13 cellular contexts compared by ENCODE assay signal in genomic region chr9:71681104-71681707, GRCh38.
DNase-seq lines count a peak whose midpoint lies in the region; ATAC-seq, FAIRE-seq and TF ChIP-seq lines count a peak whose summit lies in the region.
"Had no signal": no experiment of that assay in that cellular context is flagged by ENCODE, and none has a peak within 500 bp of the region (broad histone marks: within the 10 kb centered on the region; RNA-seq: fewer than 3 reads in every experiment).

No MANE protein-coding gene starts in this region.

- TF ChIP-seq POLR2A in GM12891 (IDR thresholded peaks at IDR 0.05; ENCODE audit: low read depth, low read length) (no peak), uterus (IDR thresholded peaks at IDR 0.05) (no peak)

- H3K9me3 Mint-ChIP-seq in nephron progenitor cell = peaks cover 5% of the 10 kb centered on the region
- H3K9me3 Mint-ChIP-seq: naive thymus-derived CD8-positive, alpha-beta T cell had no signal

- H3K36me3 ChIP-seq in uterus = no peaks in the 10 kb centered on the region

- no peaks in the 10 kb centered on the region for H3K27me3 ChIP-seq in uterus

- H3K4me1 Mint-ChIP-seq in nephron progenitor cell = peaks cover 78% of the 10 kb centered on the region

- TF ChIP-seq CTCF in choroid plexus epithelial cell (conservative IDR thresholded peaks at IDR 0.05; ENCODE audit: low read depth, low read length) (no peak), nephron progenitor cell (IDR thresholded peaks at IDR 0.05) (no peak), uterus (IDR thresholded peaks at IDR 0.05) (no peak)

- intact Hi-C loops in uterus (cut with DNase I; ENCODE audit: low total_unique reads) = no loop called here

- H3K4me3 Mint-ChIP-seq in nephron progenitor cell = no peak overlapping the region
- H3K4me3 Mint-ChIP-seq: naive thymus-derived CD8-positive, alpha-beta T cell had no signal

- peak overlapping the region in 1 of 2 donors; percentile 8 for H3K27ac ChIP-seq in uterus

- no peaks in the 10 kb centered on the region for H3K27me3 Mint-ChIP-seq in nephron progenitor cell (ENCODE audit: low read depth, poor library complexity)
- H3K27me3 Mint-ChIP-seq: naive thymus-derived CD8-positive, alpha-beta T cell had no signal

- no peaks in the 10 kb centered on the region for H3K9me3 ChIP-seq in uterus

- H3K27ac Mint-ChIP-seq in nephron progenitor cell = peak overlapping the region; percentile 89

- ATAC-seq in HG03378 (IDR thresholded peaks at IDR 0.05; ENCODE audit: unreplicated experiment) = peak; percentile 57
- ATAC-seq in activated CD4-positive, CD25-positive, alpha-beta regulatory T cell treated with anti-CD3 and anti-CD28 coated beads, Interleukin-2, amount 50 U/mL, for 24 hours = no peak
- ATAC-seq: naive thymus-derived CD8-positive, alpha-beta T cell had no signal

- no peak for DNase-seq in GM12891 (ENCODE audit: insufficient read length, low spot score)
- peak; percentile 32 for DNase-seq in choroid plexus epithelial cell (ENCODE audit: low read depth)
- no peak for DNase-seq in nephron progenitor cell
- no peak for DNase-seq in uterus
- no peak for DNase-seq in stimulated activated naive CD4-positive, alpha-beta T cell treated with Interleukin-2 at 50 U/mL for 16 hours (lab: John Stamatoyannopoulos, UW)
- no peak for DNase-seq in NCI-H1105 (lab: John Stamatoyannopoulos, UW)
- DNase-seq: glutamatergic neuron; naive thymus-derived CD8-positive, alpha-beta T cell; stimulated activated CD4-positive, alpha-beta T cell treated with anti-CD3 and anti-CD28 coated beads, Interleukin-2, amount 100 ng/mL, for 48 hours had no signal

- peaks cover 13% of the 10 kb centered on the region for H3K36me3 Mint-ChIP-seq in nephron progenitor cell (ENCODE audit: low read depth)

- H3K4me1 ChIP-seq in uterus = no peaks in the 10 kb centered on the region

- FAIRE-seq in GM12891 (lab: Jason Lieb, UNC) = no peak
- FAIRE-seq: bronchial epithelial cell, D721Med had no signal

- H3K4me3 ChIP-seq in choroid plexus epithelial cell (ENCODE audit: low read depth, low read length) = no peak overlapping the region
- H3K4me3 ChIP-seq in uterus = no peak overlapping the region

TF ChIP-seq in GM12891, 5 proteins besides CTCF, POLR2A, EP300 and RAD21:
- peak; percentile 55; the same call in 1 of the 2 replicates for TF ChIP-seq SPI1 (IDR thresholded peaks at IDR 0.05; ENCODE audit: low read depth, low read length)
- no peak for TF ChIP-seq POU2F2 (IDR thresholded peaks at IDR 0.05; ENCODE audit: low read depth, low read length)
